ENCODE assay signal across 13 cellular contexts in genomic region chr3:144429719-144430121, GRCh38.
A peak's percentile ranks its signal among the peaks of the same experiment; 100 is the strongest.
DNase-seq lines count a peak whose midpoint lies in the region; ATAC-seq and TF ChIP-seq lines count a peak whose summit lies in the region.
"Had no signal": no experiment of that assay in that cellular context is flagged by ENCODE, and none has a peak within 500 bp of the region (broad histone marks: within the 10 kb centered on the region; RNA-seq: fewer than 3 reads in every experiment).

No MANE protein-coding gene starts in this region.

- ATAC-seq in GM18511 (IDR thresholded peaks at IDR 0.05; ENCODE audit: unreplicated experiment) (peak; percentile 79), GM21528 (IDR thresholded peaks at IDR 0.05; ENCODE audit: low FRiP score, unreplicated experiment) (peak; percentile 68), HG03108 (IDR thresholded peaks at IDR 0.05; ENCODE audit: unreplicated experiment) (peak; percentile 68)
- ATAC-seq: activated CD8-positive, alpha-beta T cell treated with anti-CD3 and anti-CD28 coated beads, Interleukin-2, amount 10 ng/mL, durations not matched to agents 7 days and 5 days; mucosa of descending colon had no signal

- TF ChIP-seq POLR2A in esophagus squamous epithelium (IDR thresholded peaks at IDR 0.05): no peak

- no peak for TF ChIP-seq CTCF in epithelial cell of esophagus (IDR thresholded peaks at IDR 0.05; ENCODE audit: insufficient read depth, low read depth, low read length, missing control alignments)
- TF ChIP-seq CTCF in esophagus squamous epithelium (IDR thresholded peaks at IDR 0.05): no peak

- 38 to 74% methylated on average over 3 of the region's 3 CpGs for WGBS in esophagus squamous epithelium, 2 donors

- no peaks in the 10 kb centered on the region for H3K36me3 ChIP-seq in esophagus squamous epithelium
- H3K36me3 ChIP-seq: SJSA1 had no signal

- DNase-seq in epithelial cell of esophagus (ENCODE audit: low read depth) (peak; percentile 76), DMS79 treated with DMSO at 0.1 percent for 48 hours (lab: John Stamatoyannopoulos, UW) (no peak), esophagus squamous epithelium (lab: John Stamatoyannopoulos, UW) (no peak), NCI-H2196 treated with DMSO at 0.1 percent for 48 hours (lab: John Stamatoyannopoulos, UW; ENCODE audit: unreplicated experiment) (no peak)
- DNase-seq in stimulated activated CD8-positive, alpha-beta memory T cell treated with anti-CD3 and anti-CD28 coated beads, Interleukin-4, amount 100 ng/mL, for 48 hours: no peak
- DNase-seq: activated CD8-positive, alpha-beta T cell treated with anti-CD3 and anti-CD28 coated beads, Interleukin-2, amount 10 ng/mL, durations not matched to agents 7 days and 5 days; mucosa of descending colon; NCI-H1417; small intestine had no signal

- H3K4me1 ChIP-seq in esophagus squamous epithelium: peaks cover 0 to 6% (median 0%) of the 10 kb centered on the region in 3 donors
- H3K4me1 ChIP-seq: SJSA1 had no signal

- H3K27ac ChIP-seq in esophagus squamous epithelium: no peak overlapping the region
- H3K27ac ChIP-seq: SJSA1 had no signal

- intact Hi-C loops in esophagus squamous epithelium (cut with DNase I): no loop called here

- H3K27me3 ChIP-seq in esophagus squamous epithelium: no peaks in the 10 kb centered on the region
- H3K27me3 ChIP-seq: SJSA1 had no signal

- no peaks in the 10 kb centered on the region for H3K9me3 ChIP-seq in esophagus squamous epithelium
- H3K9me3 ChIP-seq: mucosa of descending colon, SJSA1 had no signal

- no peak overlapping the region for H3K4me3 ChIP-seq in epithelial cell of esophagus (ENCODE audit: low read length)
- no peak overlapping the region for H3K4me3 ChIP-seq in esophagus squamous epithelium
- H3K4me3 ChIP-seq: mucosa of descending colon, SJSA1 had no signal
